ENCODE assay signal across 8 cellular contexts in genomic region chr3:70108072-70108471, GRCh38.
DNase-seq lines count a peak whose midpoint lies in the region; ATAC-seq and TF ChIP-seq lines count a peak whose summit lies in the region.

No MANE protein-coding gene starts in this region.

- H3K27me3 Mint-ChIP-seq in activated T-cell treated with anti-CD3 and anti-CD28 coated beads, Interleukin-2, amount 50 U/mL, for 4 hours (ENCODE audit: low read depth) = no peaks in the 10 kb centered on the region
- H3K27me3 Mint-ChIP-seq in activated CD8-positive, alpha-beta T cell treated with anti-CD3 and anti-CD28 coated beads for 36 hours = peaks cover 6% of the 10 kb centered on the region
- H3K27me3 Mint-ChIP-seq in activated T-helper 1 cell treated with anti-CD3 and anti-CD28 coated beads, Interleukin-12 subunit alpha, Interleukin-12 subunit beta, Interleukin-2, Interleukin-4 antibody, amounts not matched to agents 30 ng/mL and 10 ng/mL and 1 ng/mL, durations not matched to agents 14 hours and 24 hours and 36 hours (ENCODE audit: insufficient read depth) = no peaks in the 10 kb centered on the region

- H3K4me3 Mint-ChIP-seq in activated T-cell treated with anti-CD3 and anti-CD28 coated beads, Interleukin-2, amount 50 U/mL, for 4 hours = no peak overlapping the region
- no peak overlapping the region for H3K4me3 Mint-ChIP-seq in activated CD8-positive, alpha-beta T cell treated with anti-CD3 and anti-CD28 coated beads for 36 hours
- H3K4me3 Mint-ChIP-seq in activated T-helper 1 cell treated with anti-CD3 and anti-CD28 coated beads, Interleukin-12 subunit alpha, Interleukin-12 subunit beta, Interleukin-2, Interleukin-4 antibody, amounts not matched to agents 30 ng/mL and 10 ng/mL and 1 ng/mL, durations not matched to agents 14 hours and 24 hours and 36 hours = no peak overlapping the region

- peak; percentile 3 for DNase-seq in activated T-cell treated with anti-CD3 and anti-CD28 coated beads for 48 hours (ENCODE audit: low read depth)
- DNase-seq in activated T-cell treated with anti-CD3 and anti-CD28 coated beads, Interleukin-2, amount 50 U/mL, for 4 hours = no peak
- peak; percentile 44 for DNase-seq in activated CD8-positive, alpha-beta T cell treated with anti-CD3 and anti-CD28 coated beads for 36 hours
- DNase-seq in myocyte (ENCODE audit: low read depth) = peak; percentile 5
- DNase-seq in activated T-helper 1 cell treated with anti-CD3 and anti-CD28 coated beads, Interleukin-12 subunit alpha, Interleukin-12 subunit beta, Interleukin-2, Interleukin-4 antibody, amounts not matched to agents 30 ng/mL and 10 ng/mL and 1 ng/mL, durations not matched to agents 14 hours and 24 hours and 36 hours (ENCODE audit: low spot score) = no peak
- no peak for DNase-seq in C1 segment of cervical spinal cord (lab: John Stamatoyannopoulos, UW)
- DNase-seq in activated naive CD4-positive, alpha-beta T cell (lab: John Stamatoyannopoulos, UW) = no peak

- H3K27ac Mint-ChIP-seq in activated CD8-positive, alpha-beta T cell treated with anti-CD3 and anti-CD28 coated beads for 36 hours = no peak overlapping the region
- H3K27ac Mint-ChIP-seq in activated T-helper 1 cell treated with anti-CD3 and anti-CD28 coated beads, Interleukin-12 subunit alpha, Interleukin-12 subunit beta, Interleukin-2, Interleukin-4 antibody, amounts not matched to agents 30 ng/mL and 10 ng/mL and 1 ng/mL, durations not matched to agents 14 hours and 24 hours and 36 hours = no peak overlapping the region

- no peaks in the 10 kb centered on the region for H3K4me1 Mint-ChIP-seq in activated T-cell treated with anti-CD3 and anti-CD28 coated beads, Interleukin-2, amount 50 U/mL, for 4 hours (ENCODE audit: low read depth)
- H3K4me1 Mint-ChIP-seq in activated CD8-positive, alpha-beta T cell treated with anti-CD3 and anti-CD28 coated beads for 36 hours (ENCODE audit: low read depth) = no peaks in the 10 kb centered on the region
- H3K4me1 Mint-ChIP-seq in activated T-helper 1 cell treated with anti-CD3 and anti-CD28 coated beads, Interleukin-12 subunit alpha, Interleukin-12 subunit beta, Interleukin-2, Interleukin-4 antibody, amounts not matched to agents 30 ng/mL and 10 ng/mL and 1 ng/mL, durations not matched to agents 14 hours and 24 hours and 36 hours (ENCODE audit: low read depth) = no peaks in the 10 kb centered on the region

- no peak for ATAC-seq in activated T-cell treated with anti-CD3 and anti-CD28 coated beads, Interleukin-2, amount 50 U/mL, for 4 hours
- peak; percentile 52 for ATAC-seq in HG03097 (IDR thresholded peaks at IDR 0.05; ENCODE audit: low FRiP score, unreplicated experiment)
- no peak for ATAC-seq in activated CD8-positive, alpha-beta T cell treated with anti-CD3 and anti-CD28 coated beads for 36 hours

- POLR2A ChIA-PET in activated CD8-positive, alpha-beta T cell treated with anti-CD3 and anti-CD28 coated beads for 36 hours (lab: Charles Lee) = no interaction called here

- intact Hi-C loops in activated CD8-positive, alpha-beta T cell treated with anti-CD3 and anti-CD28 coated beads for 36 hours (cut with micrococcal nuclease) = no loop called here
- intact Hi-C loops in activated T-helper 1 cell treated with anti-CD3 and anti-CD28 coated beads, Interleukin-12 subunit alpha, Interleukin-12 subunit beta, Interleukin-2, Interleukin-4 antibody, amounts not matched to agents 30 ng/mL and 10 ng/mL and 1 ng/mL, durations not matched to agents 14 hours and 24 hours and 36 hours (cut with micrococcal nuclease) = no loop called here

- no peaks in the 10 kb centered on the region for H3K9me3 Mint-ChIP-seq in activated T-cell treated with anti-CD3 and anti-CD28 coated beads, Interleukin-2, amount 50 U/mL, for 4 hours
- no peaks in the 10 kb centered on the region for H3K9me3 Mint-ChIP-seq in activated CD8-positive, alpha-beta T cell treated with anti-CD3 and anti-CD28 coated beads for 36 hours
- H3K9me3 Mint-ChIP-seq in activated T-helper 1 cell treated with anti-CD3 and anti-CD28 coated beads, Interleukin-12 subunit alpha, Interleukin-12 subunit beta, Interleukin-2, Interleukin-4 antibody, amounts not matched to agents 30 ng/mL and 10 ng/mL and 1 ng/mL, durations not matched to agents 14 hours and 24 hours and 36 hours = no peaks in the 10 kb centered on the region

- TF ChIP-seq CTCF in activated CD8-positive, alpha-beta T cell treated with anti-CD3 and anti-CD28 coated beads for 36 hours (IDR thresholded peaks at IDR 0.05) = peak; percentile 59

- no peaks in the 10 kb centered on the region for H3K36me3 Mint-ChIP-seq in activated T-cell treated with anti-CD3 and anti-CD28 coated beads, Interleukin-2, amount 50 U/mL, for 4 hours (ENCODE audit: insufficient read depth)
- no peaks in the 10 kb centered on the region for H3K36me3 Mint-ChIP-seq in activated CD8-positive, alpha-beta T cell treated with anti-CD3 and anti-CD28 coated beads for 36 hours (ENCODE audit: low read depth)
- H3K36me3 Mint-ChIP-seq in activated T-helper 1 cell treated with anti-CD3 and anti-CD28 coated beads, Interleukin-12 subunit alpha, Interleukin-12 subunit beta, Interleukin-2, Interleukin-4 antibody, amounts not matched to agents 30 ng/mL and 10 ng/mL and 1 ng/mL, durations not matched to agents 14 hours and 24 hours and 36 hours (ENCODE audit: low read depth) = no peaks in the 10 kb centered on the region

- CTCF ChIA-PET in activated CD8-positive, alpha-beta T cell treated with anti-CD3 and anti-CD28 coated beads for 36 hours (lab: Charles Lee) = interaction anchor here (1.0 to 2.8 kb wide), 7 partner anchors 12 to 252 kb away, joined by 3 to 13 read pairs (median 4); no protein-coding TSS in a partner anchor

Comparison
In these comparisons a context has a peak if more than half of its experiments do, and no peak if none do; other contexts are left out.
1. DNase-seq: peak in activated T-cell treated with anti-CD3 and anti-CD28 coated beads for 48 hours (single experiment), activated CD8-positive, alpha-beta T cell treated with anti-CD3 and anti-CD28 coated beads for 36 hours (single experiment) and myocyte (single experiment); none in activated T-cell treated with anti-CD3 and anti-CD28 coated beads, Interleukin-2, amount 50 U/mL, for 4 hours (single experiment), activated T-helper 1 cell treated with anti-CD3 and anti-CD28 coated beads, Interleukin-12 subunit alpha, Interleukin-12 subunit beta, Interleukin-2, Interleukin-4 antibody, amounts not matched to agents 30 ng/mL and 10 ng/mL and 1 ng/mL, durations not matched to agents 14 hours and 24 hours and 36 hours (single experiment), C1 segment of cervical spinal cord (0 of 14) and activated naive CD4-positive, alpha-beta T cell (0 of 4).